ENCODE assay signal across 1 cellular context in the genomic region with DNA sequence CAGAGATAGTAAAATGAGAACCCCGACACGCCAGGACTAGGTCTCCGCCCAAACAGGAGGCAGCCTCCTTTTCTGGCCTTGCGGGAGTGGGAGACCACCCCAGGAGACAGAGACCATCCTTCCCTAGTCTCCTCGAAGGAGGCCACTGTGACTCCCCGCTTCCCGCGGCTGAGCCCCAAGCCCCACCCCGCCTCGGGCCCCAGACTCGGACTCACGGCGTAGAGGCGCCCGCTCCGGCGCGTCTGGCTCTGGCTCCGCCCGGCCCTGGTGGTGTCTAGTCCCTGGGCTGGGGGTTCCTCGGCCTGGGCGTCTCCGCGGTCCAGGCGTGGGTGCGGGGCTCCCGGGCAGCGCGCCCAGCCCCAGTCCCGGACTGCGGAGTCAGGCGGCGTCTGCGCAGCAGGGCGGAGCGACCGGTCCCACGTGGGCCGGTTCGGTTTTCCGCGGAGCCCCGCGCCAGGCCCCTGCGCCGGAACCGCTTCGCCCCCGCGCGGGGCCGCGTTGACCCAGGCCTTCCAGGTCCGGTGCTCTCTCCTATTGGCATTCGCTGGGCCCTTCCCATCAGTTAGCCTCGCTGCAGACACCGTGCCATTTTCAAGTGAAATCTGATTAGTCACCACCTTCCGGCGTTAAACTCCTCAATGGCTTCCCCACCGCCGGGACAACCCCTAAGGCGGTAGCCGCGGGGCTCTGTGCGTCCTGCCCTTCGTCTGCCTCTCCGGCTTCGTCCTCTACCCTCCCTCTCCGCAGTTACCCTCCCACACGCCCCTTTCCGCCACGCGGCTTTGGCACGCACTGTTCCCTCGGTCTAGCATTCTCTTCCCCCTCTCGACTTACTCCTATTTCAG.
TF ChIP-seq lines count a peak whose summit lies in the region.

C1orf216 (minus strand) TSS at position 393 of the 845 bp plus-strand sequence. CDS start 2,563 bp downstream, outside the sequence.

TF ChIP-seq in K562, 482 proteins besides CTCF, POLR2A, EP300 and RAD21 (continued from another document and continues in another):
- TF ChIP-seq, protein P1, sequence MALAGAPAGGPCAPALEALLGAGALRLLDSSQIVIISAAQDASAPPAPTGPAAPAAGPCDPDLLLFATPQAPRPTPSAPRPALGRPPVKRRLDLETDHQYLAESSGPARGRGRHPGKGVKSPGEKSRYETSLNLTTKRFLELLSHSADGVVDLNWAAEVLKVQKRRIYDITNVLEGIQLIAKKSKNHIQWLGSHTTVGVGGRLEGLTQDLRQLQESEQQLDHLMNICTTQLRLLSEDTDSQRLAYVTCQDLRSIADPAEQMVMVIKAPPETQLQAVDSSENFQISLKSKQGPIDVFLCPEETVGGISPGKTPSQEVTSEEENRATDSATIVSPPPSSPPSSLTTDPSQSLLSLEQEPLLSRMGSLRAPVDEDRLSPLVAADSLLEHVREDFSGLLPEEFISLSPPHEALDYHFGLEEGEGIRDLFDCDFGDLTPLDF (CRISPR knock-in tag; IDR thresholded peaks at IDR 0.05) = no peak
- TF ChIP-seq ARID1B (IDR thresholded peaks at IDR 0.05) = peak; percentile 56
- TF ChIP-seq SREBF1 (IDR thresholded peaks at IDR 0.05; ENCODE audit: borderline replicate concordance, low read depth, low read length) = no peak
- TF ChIP-seq NUFIP1 (IDR thresholded peaks at IDR 0.05; ENCODE audit: partially characterized antibody) = no peak
- TF ChIP-seq RFX7 (CRISPR knock-in tag; IDR thresholded peaks at IDR 0.05) = 0 out of 2 replicates have a peak, but pooled peaks have one; percentile 10
- TF ChIP-seq MCM7 (IDR thresholded peaks at IDR 0.05) = no peak
- no peak for TF ChIP-seq ARID2 (IDR thresholded peaks at IDR 0.05)
- peak; percentile 90 for TF ChIP-seq U2AF1 (optimal IDR thresholded peaks at IDR 0.05; ENCODE audit: low read depth, low read length)
- peak; percentile 32 to 47; a peak in 1 of 4 replicates for TF ChIP-seq FOXK2 (conservative IDR thresholded peaks at IDR 0.05 in 1 of 2, IDR thresholded peaks at IDR 0.05 in 1 of 2; ENCODE audit: low read depth in 2 of 2)
- no peak for TF ChIP-seq TAL1 (IDR thresholded peaks at IDR 0.05)
- TF ChIP-seq DNMT1 (IDR thresholded peaks at IDR 0.05) = no peak
- TF ChIP-seq EWSR1 (IDR thresholded peaks at IDR 0.05; ENCODE audit: borderline replicate concordance, low read depth, partially characterized antibody) = no peak
- 0 out of 2 replicates have a peak, but pooled peaks have one; percentile 11 for TF ChIP-seq PKNOX1 (IDR thresholded peaks at IDR 0.05)
- TF ChIP-seq NFIX (CRISPR knock-in tag; IDR thresholded peaks at IDR 0.05; ENCODE audit: low read depth) = no peak
- no peak for TF ChIP-seq PTTG1 (tag; IDR thresholded peaks at IDR 0.05; ENCODE audit: low read depth)
- no peak for TF ChIP-seq NELFE (IDR thresholded peaks at IDR 0.05; ENCODE audit: insufficient read depth, insufficient read length)
- TF ChIP-seq KLF6 (CRISPR knock-in tag; IDR thresholded peaks at IDR 0.05; ENCODE audit: borderline replicate concordance) = 0 out of 2 replicates have a peak, but pooled peaks have one; percentile 12
- no peak for TF ChIP-seq THAP7 (CRISPR knock-in tag; IDR thresholded peaks at IDR 0.05)
- TF ChIP-seq HMG20B (CRISPR knock-in tag; IDR thresholded peaks at IDR 0.05) = no peak
- no peak for TF ChIP-seq ZNF695 (CRISPR knock-in tag; IDR thresholded peaks at IDR 0.05)
- TF ChIP-seq, protein P2, sequence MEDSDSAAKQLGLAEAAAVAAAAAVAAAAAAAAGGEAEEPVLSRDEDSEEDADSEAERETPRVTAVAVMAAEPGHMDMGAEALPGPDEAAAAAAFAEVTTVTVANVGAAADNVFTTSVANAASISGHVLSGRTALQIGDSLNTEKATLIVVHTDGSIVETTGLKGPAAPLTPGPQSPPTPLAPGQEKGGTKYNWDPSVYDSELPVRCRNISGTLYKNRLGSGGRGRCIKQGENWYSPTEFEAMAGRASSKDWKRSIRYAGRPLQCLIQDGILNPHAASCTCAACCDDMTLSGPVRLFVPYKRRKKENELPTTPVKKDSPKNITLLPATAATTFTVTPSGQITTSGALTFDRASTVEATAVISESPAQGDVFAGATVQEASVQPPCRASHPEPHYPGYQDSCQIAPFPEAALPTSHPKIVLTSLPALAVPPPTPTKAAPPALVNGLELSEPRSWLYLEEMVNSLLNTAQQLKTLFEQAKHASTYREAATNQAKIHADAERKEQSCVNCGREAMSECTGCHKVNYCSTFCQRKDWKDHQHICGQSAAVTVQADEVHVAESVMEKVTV (CRISPR knock-in tag; IDR thresholded peaks at IDR 0.05) = no peak
- TF ChIP-seq KAT2B (IDR thresholded peaks at IDR 0.05; ENCODE audit: low read depth, low read length) = no peak
- peak; percentile 62 for TF ChIP-seq ASH1L (IDR thresholded peaks at IDR 0.05; ENCODE audit: borderline replicate concordance, low read depth, partially characterized antibody)
- TF ChIP-seq ZNF41 (CRISPR knock-in tag; conservative IDR thresholded peaks at IDR 0.05) = no peak
- peak; percentile 67; the same call in 1 of the 2 replicates for TF ChIP-seq KDM2B (CRISPR knock-in tag; IDR thresholded peaks at IDR 0.05)
- TF ChIP-seq ZZZ3 (IDR thresholded peaks at IDR 0.05) = no peak
- peak; percentile 31; the same call in 1 of the 2 replicates for TF ChIP-seq LEF1 (IDR thresholded peaks at IDR 0.05)
- no peak for TF ChIP-seq ZNF436 (CRISPR knock-in tag; IDR thresholded peaks at IDR 0.05)
- TF ChIP-seq PHF21A (IDR thresholded peaks at IDR 0.05; ENCODE audit: borderline replicate concordance, low read depth) = no peak
- TF ChIP-seq HNRNPK (IDR thresholded peaks at IDR 0.05; ENCODE audit: low read depth, low read length, poor library complexity, severe bottlenecking) = no peak
- TF ChIP-seq MYBL2 (IDR thresholded peaks at IDR 0.05; ENCODE audit: low read depth) = no peak
- no peak for TF ChIP-seq MYBL2 (CRISPR knock-in tag; IDR thresholded peaks at IDR 0.05; ENCODE audit: borderline replicate concordance)
- peak; percentile 55; the same call in 1 of the 2 replicates for TF ChIP-seq SMARCE1 (IDR thresholded peaks at IDR 0.05)
- TF ChIP-seq ZNF583 (CRISPR knock-in tag; IDR thresholded peaks at IDR 0.05) = no peak; the same call in none of the 2 replicates
- TF ChIP-seq MED1 (CRISPR knock-in tag; IDR thresholded peaks at IDR 0.05; ENCODE audit: borderline replicate concordance) = no peak
- TF ChIP-seq TAF15 (IDR thresholded peaks at IDR 0.05; ENCODE audit: low read depth, low read length) = no peak
- no peak for TF ChIP-seq HOXB6 (CRISPR knock-in tag; IDR thresholded peaks at IDR 0.05; ENCODE audit: borderline replicate concordance)
- no peak; a peak in 1 of 4 replicates for TF ChIP-seq FOXA3 (CRISPR knock-in tag; conservative IDR thresholded peaks at IDR 0.05 in 1 of 2, IDR thresholded peaks at IDR 0.05 in 1 of 2)
- peak in 1 of 2 experiments; percentile 63 for TF ChIP-seq AFF1 (IDR thresholded peaks at IDR 0.05; ENCODE audit: low read depth in 1 of 2, partially characterized antibody in 2 of 2)
- TF ChIP-seq, protein P3, sequence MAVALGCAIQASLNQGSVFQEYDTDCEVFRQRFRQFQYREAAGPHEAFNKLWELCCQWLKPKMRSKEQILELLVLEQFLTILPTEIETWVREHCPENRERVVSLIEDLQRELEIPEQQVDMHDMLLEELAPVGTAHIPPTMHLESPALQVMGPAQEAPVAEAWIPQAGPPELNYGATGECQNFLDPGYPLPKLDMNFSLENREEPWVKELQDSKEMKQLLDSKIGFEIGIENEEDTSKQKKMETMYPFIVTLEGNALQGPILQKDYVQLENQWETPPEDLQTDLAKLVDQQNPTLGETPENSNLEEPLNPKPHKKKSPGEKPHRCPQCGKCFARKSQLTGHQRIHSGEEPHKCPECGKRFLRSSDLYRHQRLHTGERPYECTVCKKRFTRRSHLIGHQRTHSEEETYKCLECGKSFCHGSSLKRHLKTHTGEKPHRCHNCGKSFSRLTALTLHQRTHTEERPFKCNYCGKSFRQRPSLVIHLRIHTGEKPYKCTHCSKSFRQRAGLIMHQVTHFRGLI (CRISPR knock-in tag; IDR thresholded peaks at IDR 0.05) = no peak
- TF ChIP-seq GTF2B (IDR thresholded peaks at IDR 0.05; ENCODE audit: extremely low read depth, insufficient read length) = no peak
- no peak for TF ChIP-seq HNRNPH1 (optimal IDR thresholded peaks at IDR 0.05; ENCODE audit: low read depth, low read length)
- TF ChIP-seq PREB (CRISPR knock-in tag; IDR thresholded peaks at IDR 0.05) = no peak
- TF ChIP-seq PCBP1 (IDR thresholded peaks at IDR 0.05; ENCODE audit: low read depth, low read length, poor library complexity, severe bottlenecking) = no peak
- no peak for TF ChIP-seq PRPF4 (IDR thresholded peaks at IDR 0.05; ENCODE audit: insufficient read depth, low read depth, low read length, poor library complexity, severe bottlenecking)
- TF ChIP-seq ZBTB26 (CRISPR knock-in tag; IDR thresholded peaks at IDR 0.05) = no peak; the same call in 1 of the 2 replicates
- TF ChIP-seq IRF1 (CRISPR knock-in tag; IDR thresholded peaks at IDR 0.05; ENCODE audit: borderline replicate concordance) = no peak
